22 cellular contexts compared by ENCODE assay signal in genomic region chr2:169324581-169325260, GRCh38. TPM values are rescaled to one million over a fixed set of nuclear protein-coding genes. Genes with fewer than 3 reads are reported as not detected.
A peak's percentile ranks its signal among the peaks of the same experiment; 100 is the strongest.
DNase-seq lines count a peak whose midpoint lies in the region; FAIRE-seq and TF ChIP-seq lines count a peak whose summit lies in the region.
"Had no signal": no experiment of that assay in that cellular context is flagged by ENCODE, and none has a peak within 500 bp of the region (broad histone marks: within the 10 kb centered on the region; RNA-seq: fewer than 3 reads in every experiment).

No MANE protein-coding gene starts in this region.

- no peak for TF ChIP-seq CTCF in HEK293 (tag by site-specific recombination; IDR thresholded peaks at IDR 0.05)
- TF ChIP-seq CTCF in bronchial epithelial cell (IDR thresholded peaks at IDR 0.05; ENCODE audit: insufficient read depth, low read length, severe bottlenecking) = no peak
- no peak for TF ChIP-seq CTCF in osteocyte (IDR thresholded peaks at IDR 0.05)

- peaks cover 17% of the 10 kb centered on the region for H3K4me1 ChIP-seq in HEK293 (ENCODE audit: control insufficient read depth, insufficient read depth, low read length)
- peaks cover 7% of the 10 kb centered on the region for H3K4me1 ChIP-seq in mesodermal cell (ENCODE audit: control insufficient read depth, insufficient read depth, low read length, poor library complexity, severe bottlenecking)
- H3K4me1 ChIP-seq: A549, HAP-1 had no signal

- POLR2A ChIA-PET in HEK293 (lab: Yijun Ruan, JAX) = interaction anchor here (0.6 kb wide), 2 partner anchors 429 to 597 kb away, joined by 3 to 4 read pairs; no protein-coding TSS in a partner anchor

- H3K4me1 Mint-ChIP-seq in osteocyte (ENCODE audit: unreplicated experiment) = no peaks in the 10 kb centered on the region
- H3K4me1 Mint-ChIP-seq: IgD-negative memory B cell had no signal

- H3K36me3 ChIP-seq in HEK293 (ENCODE audit: control insufficient read depth in 2 of 2, insufficient read depth in 1 of 2, low read length in 2 of 2) (no peaks in the 10 kb centered on the region), bronchial epithelial cell (ENCODE audit: control insufficient read depth, insufficient read depth, low read length) (no peaks in the 10 kb centered on the region), mesodermal cell (ENCODE audit: control insufficient read depth, insufficient read depth, low read length) (no peaks in the 10 kb centered on the region)
- H3K36me3 ChIP-seq: HAP-1 had no signal

- 40 to 89% methylated on average over 2 of the region's 5 CpGs for WGBS in mesodermal cell (ENCODE audit: insufficient coverage in 2 of 2), 2 experiments

- no peak overlapping the region for H3K27ac ChIP-seq in HEK293 (ENCODE audit: extremely low read depth, low read depth, low read length)
- H3K27ac ChIP-seq in mesodermal cell (ENCODE audit: low read depth, low read length, severe bottlenecking) = peak overlapping the region; percentile 25
- H3K27ac ChIP-seq: A549, C4-2B, RWPE1 had no signal

- H3K4me3 Mint-ChIP-seq in osteocyte (ENCODE audit: unreplicated experiment) = no peak overlapping the region
- H3K4me3 Mint-ChIP-seq: IgD-negative memory B cell had no signal

- H3K36me3 Mint-ChIP-seq in osteocyte (ENCODE audit: unreplicated experiment) = no peaks in the 10 kb centered on the region
- H3K36me3 Mint-ChIP-seq: IgD-negative memory B cell had no signal

- CTCF ChIA-PET in HEK293 (lab: Yijun Ruan, JAX) = interaction anchor here (0.6 kb wide), 1 partner anchor 32 kb away, joined by 5 read pairs; no protein-coding TSS in a partner anchor

- DNase-seq in COLO829 (ENCODE audit: low spot score) (peak; percentile 29), bronchial epithelial cell (ENCODE audit: low read depth) (peak; percentile 3), osteocyte (ENCODE audit: extremely low spot score, unreplicated experiment) (no peak), inferior parietal cortex (ENCODE audit: extremely low spot score) (no peak)
- DNase-seq in activated CD4-positive, alpha-beta T cell treated with anti-CD3 and anti-CD28 coated beads for 48 hours = no peak
- DNase-seq in stimulated activated CD4-positive, alpha-beta T cell treated with anti-CD3 and anti-CD28 coated beads, Interleukin-12 subunit alpha, Interleukin-12 subunit beta, amount 100 ng/mL, for 4 hours = no peak
- DNase-seq: COR-L47, NCI-H146, NCI-H2107, NCI-H446 treated with DMSO at 0.1 percent for 48 hours had no signal

- H3K4me3 ChIP-seq in HEK293 (ENCODE audit: low read depth, low read length) = no peak overlapping the region
- H3K4me3 ChIP-seq in bronchial epithelial cell (ENCODE audit: low read depth, low read length) = no peak overlapping the region
- no peak overlapping the region for H3K4me3 ChIP-seq in mesodermal cell (ENCODE audit: extremely low read depth, insufficient read depth, low read length, poor library complexity, severe bottlenecking)
- H3K4me3 ChIP-seq: A549, HAP-1 had no signal

- no peaks in the 10 kb centered on the region for H3K9me3 Mint-ChIP-seq in osteocyte (ENCODE audit: unreplicated experiment)
- H3K9me3 Mint-ChIP-seq: IgD-negative memory B cell had no signal

- H3K27me3 ChIP-seq in bronchial epithelial cell (ENCODE audit: control insufficient read depth, insufficient read depth, low read length) = no peaks in the 10 kb centered on the region

- H3K9me3 ChIP-seq in HEK293 (ENCODE audit: control insufficient read depth, insufficient read depth, low read depth, low read length) (no peaks in the 10 kb centered on the region), mesodermal cell (ENCODE audit: control insufficient read depth, low read length) (no peaks in the 10 kb centered on the region)
- H3K9me3 ChIP-seq: A549, HAP-1 had no signal

- FAIRE-seq in bronchial epithelial cell (lab: Jason Lieb, UNC) = no peak
- FAIRE-seq: A549, G401.6, GM12892, GM19239 had no signal

- peaks cover 27% of the 10 kb centered on the region for H3K27me3 Mint-ChIP-seq in osteocyte (ENCODE audit: unreplicated experiment)

- H3K27ac Mint-ChIP-seq in osteocyte (ENCODE audit: unreplicated experiment) = no peak overlapping the region
- H3K27ac Mint-ChIP-seq: IgD-negative memory B cell had no signal

TF ChIP-seq in HEK293, 187 proteins besides CTCF, POLR2A, EP300 and RAD21 (continues in another document):
- TF ChIP-seq ZNF654 (tag by site-specific recombination; IDR thresholded peaks at IDR 0.05; ENCODE audit: low read depth) (no peak), ZSCAN4 (tag by site-specific recombination; IDR thresholded peaks at IDR 0.05) (no peak), ZNF449 (tag by site-specific recombination; IDR thresholded peaks at IDR 0.05) (no peak), HOXD13 (CRISPR knock-in tag; IDR thresholded peaks at IDR 0.05; ENCODE audit: borderline replicate concordance) (no peak), ZBTB1 (tag by site-specific recombination; IDR thresholded peaks at IDR 0.05) (no peak), FEZF1 (tag by site-specific recombination; IDR thresholded peaks at IDR 0.05) (peak; percentile 81), ZBTB17 (tag by site-specific recombination; IDR thresholded peaks at IDR 0.05) (0 out of 2 replicates have a peak, but pooled peaks have one; percentile 29), ZNF362 (tag by site-specific recombination; IDR thresholded peaks at IDR 0.05) (peak; percentile 92), ZNF211 (tag by site-specific recombination; IDR thresholded peaks at IDR 0.05; ENCODE audit: low read depth) (no peak), ZNF366 (tag by site-specific recombination; conservative IDR thresholded peaks at IDR 0.05) (0 out of 2 replicates have a peak, but pooled peaks have one; percentile 32), TRIM28 (IDR thresholded peaks at IDR 0.05; ENCODE audit: borderline replicate concordance, low read length) (peak; percentile 55), PRDM6 (tag by site-specific recombination; IDR thresholded peaks at IDR 0.05) (peak; percentile 83), ZBTB44 (tag by site-specific recombination; IDR thresholded peaks at IDR 0.05) (no peak), SP3 (tag by site-specific recombination; IDR thresholded peaks at IDR 0.05) (no peak), ZEB2 (tag by site-specific recombination; IDR thresholded peaks at IDR 0.05) (peak; percentile 18; the same call in 1 of the 2 replicates)

RNA-seq across cellular contexts. Expression of gene LRP2, which starts 37.6 kb away (rescaled TPM):
- total RNA-seq in bronchial epithelial cell (not detected in 2 replicates), osteocyte (0.24 TPM in 2 replicates)
- 2.7 TPM for polyA plus RNA-seq in mesodermal cell (2013, experiment 1 of 2)
- polyA plus RNA-seq in mesodermal cell (2013, experiment 2 of 2) = 2.8 TPM
- total RNA-seq: HT-29, LHCN-M2 had no signal
- polyA plus RNA-seq: IgD-negative memory B cell had no signal

Comparison
In these comparisons a context has a peak if more than half of its experiments do, and no peak if none do; other contexts are left out.
1. DNase-seq: peak in COLO829 (single experiment) and bronchial epithelial cell (single experiment); none in osteocyte (single experiment), activated CD4-positive, alpha-beta T cell treated with anti-CD3 and anti-CD28 coated beads for 48 hours (single experiment), inferior parietal cortex (single experiment) and stimulated activated CD4-positive, alpha-beta T cell treated with anti-CD3 and anti-CD28 coated beads, Interleukin-12 subunit alpha, Interleukin-12 subunit beta, amount 100 ng/mL, for 4 hours (single experiment).